ENCODE assay signal across 22 cellular contexts in genomic region chr20:51935003-51935358, GRCh38.
A peak's percentile ranks its signal among the peaks of the same experiment; 100 is the strongest.
DNase-seq lines count a peak whose midpoint lies in the region; ATAC-seq, FAIRE-seq and TF ChIP-seq lines count a peak whose summit lies in the region.
"Had no signal": no experiment of that assay in that cellular context is flagged by ENCODE, and none has a peak within 500 bp of the region (broad histone marks: within the 10 kb centered on the region; RNA-seq: fewer than 3 reads in every experiment).

No MANE protein-coding gene starts in this region.

- H3K36me3 Mint-ChIP-seq in T-helper 17 cell (ENCODE audit: low read depth): no peaks in the 10 kb centered on the region
- peaks cover 4% of the 10 kb centered on the region for H3K36me3 Mint-ChIP-seq in nephron progenitor cell (ENCODE audit: low read depth)
- H3K36me3 Mint-ChIP-seq: CD8-positive, alpha-beta memory T cell had no signal

- H3K36me3 ChIP-seq in HepG2 (replicated peaks in 1 of 2; ENCODE audit: control insufficient read depth in 1 of 2, insufficient read depth in 2 of 2, low read length in 2 of 2): no peaks in the 10 kb centered on the region
- H3K36me3 ChIP-seq in right lobe of liver: no peaks in the 10 kb centered on the region
- H3K36me3 ChIP-seq in psoas muscle (ENCODE audit: insufficient read depth in 1 of 2, low read depth in 1 of 2): no peaks in the 10 kb centered on the region
- H3K36me3 ChIP-seq: BLaER1 had no signal

- no peak for TF ChIP-seq RAD21 in HepG2 (CRISPR knock-in tag; IDR thresholded peaks at IDR 0.05)

- H3K27me3 ChIP-seq in HepG2 (ENCODE audit: control insufficient read depth in 1 of 2, insufficient read depth in 2 of 2, low read length in 2 of 2): 0 out of 5 replicates have a peak, but pooled peaks cover 0 to 10% of the 10 kb centered on the region in 2 experiments
- H3K27me3 ChIP-seq in right lobe of liver: no peaks in the 10 kb centered on the region
- peaks cover 0 to 2% (median 0%) of the 10 kb centered on the region in 3 donors for H3K27me3 ChIP-seq in psoas muscle (ENCODE audit: insufficient read depth in 3 of 3, low read length in 2 of 3)
- H3K27me3 ChIP-seq: BLaER1 had no signal

- H3K27ac Mint-ChIP-seq in T-helper 17 cell: no peak overlapping the region
- peak overlapping the region; percentile 94 for H3K27ac Mint-ChIP-seq in nephron progenitor cell

- TF ChIP-seq CTCF in HepG2 (CRISPR knock-in tag; IDR thresholded peaks at IDR 0.05): no peak
- no peak for TF ChIP-seq CTCF in right lobe of liver (IDR thresholded peaks at IDR 0.05)
- TF ChIP-seq CTCF in nephron progenitor cell (IDR thresholded peaks at IDR 0.05): no peak
- TF ChIP-seq CTCF in psoas muscle (IDR thresholded peaks at IDR 0.05): no peak

- DNase-seq in HepG2 (ENCODE audit: low spot score) (no peak), right lobe of liver (no peak), T-helper 17 cell (no peak), nephron progenitor cell (no peak), GDM1 (lab: John Stamatoyannopoulos, UW) (no peak), psoas muscle (no peak)
- DNase-seq: CD8-positive, alpha-beta memory T cell; DND-41; IMR-90; Karpas-422; MM.1S; NCI-H1092 treated with DMSO at 0.1 percent for 48 hours; NCI-H1694 treated with DMSO at 0.1 percent for 48 hours; NCI-H2107; NCI-H226; NCI-H524 treated with DMSO at 0.1 percent for 48 hours; RPMI8226 had no signal

- TF ChIP-seq EP300 in HepG2 (IDR thresholded peaks at IDR 0.05; ENCODE audit: low read depth in 2 of 2, low read length in 2 of 2) (no peak), HepG2 (CRISPR knock-in tag; IDR thresholded peaks at IDR 0.05; ENCODE audit: borderline replicate concordance) (no peak)

- POLR2A ChIA-PET in HepG2 (lab: Yijun Ruan, JAX): no interaction called here

- intact Hi-C loops in HepG2 (cut with micrococcal nuclease; ENCODE audit: unreplicated experiment): no loop called here
- intact Hi-C loops in right lobe of liver (cut with DNase I): no loop called here
- intact Hi-C loops in psoas muscle (cut with DNase I): no loop called here

- H3K27ac ChIP-seq in HepG2 (ENCODE audit: extremely low read length, insufficient read depth, low read length): no peak overlapping the region
- H3K27ac ChIP-seq in right lobe of liver: no peak overlapping the region
- H3K27ac ChIP-seq in psoas muscle: no peak overlapping the region
- H3K27ac ChIP-seq: BLaER1 had no signal

- H3K27me3 Mint-ChIP-seq in T-helper 17 cell: peaks cover 10% of the 10 kb centered on the region
- no peaks in the 10 kb centered on the region for H3K27me3 Mint-ChIP-seq in nephron progenitor cell (ENCODE audit: low read depth, poor library complexity)
- H3K27me3 Mint-ChIP-seq: CD8-positive, alpha-beta memory T cell had no signal

- H3K4me3 Mint-ChIP-seq in T-helper 17 cell (peak overlapping the region; percentile 7), nephron progenitor cell (peak overlapping the region; percentile 74)
- H3K4me3 Mint-ChIP-seq: CD8-positive, alpha-beta memory T cell had no signal

- H3K9me3 ChIP-seq in HepG2 (ENCODE audit: low read length) (no peaks in the 10 kb centered on the region), right lobe of liver (no peaks in the 10 kb centered on the region), T-helper 17 cell (ENCODE audit: control insufficient read depth, low read length, poor library complexity, severe bottlenecking) (no peaks in the 10 kb centered on the region), psoas muscle (no peaks in the 10 kb centered on the region)
- H3K9me3 ChIP-seq: BLaER1 had no signal

- TF ChIP-seq POLR2A in HepG2 (IDR thresholded peaks at IDR 0.05; ENCODE audit: insufficient read depth in 1 of 2, low read depth in 2 of 2, low read length in 2 of 2): no peak
- no peak for TF ChIP-seq POLR2A in right lobe of liver (IDR thresholded peaks at IDR 0.05)

- BruUV-seq in HepG2 (replicated peaks; lab: Mats Ljungman, UMichigan): no TSS peak

- CTCF ChIA-PET in HepG2 (lab: Yijun Ruan, JAX; ENCODE audit: low intra/inter-chr PET ratio, low total read pairs): no interaction called here

- H3K4me1 Mint-ChIP-seq in T-helper 17 cell: no peaks in the 10 kb centered on the region
- peaks cover 51% of the 10 kb centered on the region for H3K4me1 Mint-ChIP-seq in nephron progenitor cell
- H3K4me1 Mint-ChIP-seq: CD8-positive, alpha-beta memory T cell had no signal

- no peaks in the 10 kb centered on the region for H3K79me2 ChIP-seq in HepG2 (ENCODE audit: insufficient read depth, low read length)

- WGBS in HepG2 (ENCODE audit: low lambda C conversion rate): 37% methylated on average over 4 of the region's 4 CpGs
- 71% methylated on average over 3 of the region's 4 CpGs for WGBS in right lobe of liver (ENCODE audit: insufficient coverage, low coverage, low lambda C conversion rate, missing lambda C conversion rate)
- 49 to 52% (median 51%) methylated on average over 4 of the region's 4 CpGs for WGBS in psoas muscle, 3 donors

- ATAC-seq in HepG2 (no peak), right lobe of liver (no peak), T-helper 17 cell (no peak), HG03521 (IDR thresholded peaks at IDR 0.05; ENCODE audit: unreplicated experiment) (no peak), psoas muscle (no peak), HG02973 (IDR thresholded peaks at IDR 0.05; ENCODE audit: unreplicated experiment) (no peak)

- no peak overlapping the region for H2AFZ ChIP-seq in HepG2 (ENCODE audit: low read length)

- H3K4me3 ChIP-seq in HepG2 (replicated peaks in 1 of 3; ENCODE audit: insufficient read depth in 1 of 3, low read depth in 2 of 3, low read length in 3 of 3): no peak overlapping the region
- no peak overlapping the region for H3K4me3 ChIP-seq in right lobe of liver
- no peak overlapping the region for H3K4me3 ChIP-seq in psoas muscle
- H3K4me3 ChIP-seq: BLaER1 had no signal

- no peak for FAIRE-seq in HepG2 (lab: Jason Lieb, UNC)
- FAIRE-seq: GM12891, GM18507 had no signal

- in situ Hi-C loops in HepG2 (cut with HindIII; ENCODE audit: extremely low pct_ligation_motif_present, low pct_unique_long_range_greater_than_20kb): no loop called here

- no peak overlapping the region for H3K4me2 ChIP-seq in HepG2 (ENCODE audit: low read depth, low read length)
- H3K4me2 ChIP-seq: BLaER1 had no signal

- H3K4me1 ChIP-seq in HepG2 (ENCODE audit: insufficient read depth, low read length) (peaks cover 13% of the 10 kb centered on the region), right lobe of liver (no peaks in the 10 kb centered on the region), psoas muscle (no peaks in the 10 kb centered on the region)

- peaks cover 6% of the 10 kb centered on the region for H3K9me3 Mint-ChIP-seq in nephron progenitor cell
- H3K9me3 Mint-ChIP-seq: CD8-positive, alpha-beta memory T cell had no signal

- H4K20me1 ChIP-seq in HepG2 (ENCODE audit: insufficient read depth, low read length): no peaks in the 10 kb centered on the region
- H4K20me1 ChIP-seq: BLaER1 had no signal

- H3K9ac ChIP-seq in HepG2 (ENCODE audit: insufficient read depth, low read depth, low read length): no peak overlapping the region
- H3K9ac ChIP-seq: BLaER1 had no signal

TF ChIP-seq in HepG2, 621 proteins besides CTCF, POLR2A, EP300 and RAD21:
- TF ChIP-seq, protein P1, sequence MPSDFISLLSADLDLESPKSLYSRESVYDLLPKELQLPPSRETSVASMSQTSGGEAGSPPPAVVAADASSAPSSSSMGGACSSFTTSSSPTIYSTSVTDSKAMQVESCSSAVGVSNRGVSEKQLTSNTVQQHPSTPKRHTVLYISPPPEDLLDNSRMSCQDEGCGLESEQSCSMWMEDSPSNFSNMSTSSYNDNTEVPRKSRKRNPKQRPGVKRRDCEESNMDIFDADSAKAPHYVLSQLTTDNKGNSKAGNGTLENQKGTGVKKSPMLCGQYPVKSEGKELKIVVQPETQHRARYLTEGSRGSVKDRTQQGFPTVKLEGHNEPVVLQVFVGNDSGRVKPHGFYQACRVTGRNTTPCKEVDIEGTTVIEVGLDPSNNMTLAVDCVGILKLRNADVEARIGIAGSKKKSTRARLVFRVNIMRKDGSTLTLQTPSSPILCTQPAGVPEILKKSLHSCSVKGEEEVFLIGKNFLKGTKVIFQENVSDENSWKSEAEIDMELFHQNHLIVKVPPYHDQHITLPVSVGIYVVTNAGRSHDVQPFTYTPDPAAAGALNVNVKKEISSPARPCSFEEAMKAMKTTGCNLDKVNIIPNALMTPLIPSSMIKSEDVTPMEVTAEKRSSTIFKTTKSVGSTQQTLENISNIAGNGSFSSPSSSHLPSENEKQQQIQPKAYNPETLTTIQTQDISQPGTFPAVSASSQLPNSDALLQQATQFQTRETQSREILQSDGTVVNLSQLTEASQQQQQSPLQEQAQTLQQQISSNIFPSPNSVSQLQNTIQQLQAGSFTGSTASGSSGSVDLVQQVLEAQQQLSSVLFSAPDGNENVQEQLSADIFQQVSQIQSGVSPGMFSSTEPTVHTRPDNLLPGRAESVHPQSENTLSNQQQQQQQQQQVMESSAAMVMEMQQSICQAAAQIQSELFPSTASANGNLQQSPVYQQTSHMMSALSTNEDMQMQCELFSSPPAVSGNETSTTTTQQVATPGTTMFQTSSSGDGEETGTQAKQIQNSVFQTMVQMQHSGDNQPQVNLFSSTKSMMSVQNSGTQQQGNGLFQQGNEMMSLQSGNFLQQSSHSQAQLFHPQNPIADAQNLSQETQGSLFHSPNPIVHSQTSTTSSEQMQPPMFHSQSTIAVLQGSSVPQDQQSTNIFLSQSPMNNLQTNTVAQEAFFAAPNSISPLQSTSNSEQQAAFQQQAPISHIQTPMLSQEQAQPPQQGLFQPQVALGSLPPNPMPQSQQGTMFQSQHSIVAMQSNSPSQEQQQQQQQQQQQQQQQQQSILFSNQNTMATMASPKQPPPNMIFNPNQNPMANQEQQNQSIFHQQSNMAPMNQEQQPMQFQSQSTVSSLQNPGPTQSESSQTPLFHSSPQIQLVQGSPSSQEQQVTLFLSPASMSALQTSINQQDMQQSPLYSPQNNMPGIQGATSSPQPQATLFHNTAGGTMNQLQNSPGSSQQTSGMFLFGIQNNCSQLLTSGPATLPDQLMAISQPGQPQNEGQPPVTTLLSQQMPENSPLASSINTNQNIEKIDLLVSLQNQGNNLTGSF (CRISPR knock-in tag; IDR thresholded peaks at IDR 0.05): no peak
- TF ChIP-seq GABPA (IDR thresholded peaks at IDR 0.05; ENCODE audit: low read depth, low read length) (no peak), GABPA (CRISPR knock-in tag; IDR thresholded peaks at IDR 0.05; ENCODE audit: low read depth) (peak; percentile 19; the same call in 1 of the 2 replicates)
